Comparison of ENCODE assay signal across 9 cellular contexts in genomic region chr6:44667668-44668390, GRCh38.
DNase-seq lines count a peak whose midpoint lies in the region; ATAC-seq and TF ChIP-seq lines count a peak whose summit lies in the region.
"Had no signal": no experiment of that assay in that cellular context is flagged by ENCODE, and none has a peak within 500 bp of the region (broad histone marks: within the 10 kb centered on the region; RNA-seq: fewer than 3 reads in every experiment).

No MANE protein-coding gene starts in this region.

- H4K20me1 ChIP-seq in HCT116 (ENCODE audit: insufficient read depth), result no peaks in the 10 kb centered on the region

- no peak overlapping the region for H3K4me3 Mint-ChIP-seq in T-helper 17 cell
- no peak overlapping the region for H3K4me3 Mint-ChIP-seq in endodermal cell

- CTCF ChIA-PET in HCT116 (lab: Charles Lee), result interaction anchor here (0.9 to 2.1 kb wide), 8 partner anchors 8 to 1255 kb away, joined by 3 to 10 read pairs (median 8); no protein-coding TSS in a partner anchor

- H3K36me3 ChIP-seq in HCT116 (ENCODE audit: control insufficient read depth in 1 of 2, insufficient read depth in 2 of 2, low read length in 2 of 2) (no peaks in the 10 kb centered on the region), endodermal cell (ENCODE audit: control insufficient read depth, insufficient read depth, low read length) (no peaks in the 10 kb centered on the region), gastrocnemius medialis (no peaks in the 10 kb centered on the region)
- H3K36me3 ChIP-seq: ascending aorta had no signal

- TF ChIP-seq POLR2A in HCT116 (IDR thresholded peaks at IDR 0.05; ENCODE audit: borderline replicate concordance, extremely low read depth, insufficient read depth, insufficient read length) (no peak), gastrocnemius medialis (IDR thresholded peaks at IDR 0.05) (no peak)

- TF ChIP-seq CTCF in AG10803 (conservative IDR thresholded peaks at IDR 0.05; ENCODE audit: low read length) (peak; percentile 45), HCT116 (IDR thresholded peaks at IDR 0.05 in 2 of 3, conservative IDR thresholded peaks at IDR 0.05 in 1 of 3; ENCODE audit: borderline replicate concordance in 1 of 3, insufficient read depth in 1 of 3, low read depth in 2 of 3, low read length in 2 of 3) (peak; percentile 29 to 87 (median 74); a peak in 5 of 6 replicates), endodermal cell (conservative IDR thresholded peaks at IDR 0.05) (peak; percentile 89), gastrocnemius medialis (IDR thresholded peaks at IDR 0.05 in 4 of 5, conservative IDR thresholded peaks at IDR 0.05 in 1 of 5) (peak in 3 of 5 experiments; percentile 25 to 49 (median 30))

- H3K4me2 ChIP-seq in HCT116 (ENCODE audit: low read length), result peak overlapping the region; percentile 32

- peak; percentile 55 for TF ChIP-seq RAD21 in HCT116 (IDR thresholded peaks at IDR 0.05; ENCODE audit: low read depth)

- no peaks in the 10 kb centered on the region for H3K79me2 ChIP-seq in HCT116 (ENCODE audit: insufficient read depth, low read length)

- H3K9me3 ChIP-seq in HCT116 (ENCODE audit: control insufficient read depth in 1 of 2, insufficient read depth in 1 of 2, low read depth in 1 of 2, low read length in 2 of 2), result no peaks in the 10 kb centered on the region
- H3K9me3 ChIP-seq in T-helper 17 cell (ENCODE audit: control insufficient read depth, low read length, poor library complexity, severe bottlenecking), result no peaks in the 10 kb centered on the region
- no peaks in the 10 kb centered on the region for H3K9me3 ChIP-seq in endodermal cell (ENCODE audit: control insufficient read depth, low read length)
- H3K9me3 ChIP-seq in gastrocnemius medialis, result no peaks in the 10 kb centered on the region
- H3K9me3 ChIP-seq: ascending aorta had no signal

- RAD21 ChIA-PET in HCT116 (lab: Charles Lee; ENCODE audit: low non-redundant PET in 1 of 2, low total read pairs in 2 of 2, uncharacterized antibody in 2 of 2, unreplicated experiment in 2 of 2), result no interaction called here

- WGBS in endodermal cell (ENCODE audit: insufficient coverage in 1 of 2, insufficient read length in 1 of 2), 2 experiments, result 28 to 39% methylated on average over 5 to 9 of the region's 9 CpGs

- no peaks in the 10 kb centered on the region for H3K9me3 Mint-ChIP-seq in endodermal cell

- in situ Hi-C loops in gastrocnemius medialis (cut with MboI; ENCODE audit: low sequenced_read_pairs in 4 of 4), result loop anchor here in 3 of 4 donors (25.0 kb wide), 3 partner anchors 744 to 1244 kb away; no protein-coding TSS in a partner anchor

- no peak overlapping the region for H3K27ac Mint-ChIP-seq in T-helper 17 cell
- peak overlapping the region; percentile 62 for H3K27ac Mint-ChIP-seq in endodermal cell

- H3K4me3 ChIP-seq in AG10803 (ENCODE audit: low read length) (no peak overlapping the region), HCT116 (replicated peaks in 1 of 2; ENCODE audit: low read depth in 1 of 2, low read length in 2 of 2) (no peak overlapping the region), endodermal cell (ENCODE audit: low read length) (no peak overlapping the region), gastrocnemius medialis (no peak overlapping the region)
- H3K4me3 ChIP-seq: ascending aorta had no signal

- H3K9ac ChIP-seq in HCT116 (ENCODE audit: low read length) (no peak overlapping the region), endodermal cell (ENCODE audit: extremely low read depth, low read length, poor library complexity, severe bottlenecking) (no peak overlapping the region)

- H3K27me3 Mint-ChIP-seq in T-helper 17 cell (peaks cover 12% of the 10 kb centered on the region), endodermal cell (ENCODE audit: insufficient read depth) (peaks cover 3% of the 10 kb centered on the region)

- H3K27me3 ChIP-seq in HCT116 (ENCODE audit: insufficient read depth, low read length) (no peaks in the 10 kb centered on the region), endodermal cell (ENCODE audit: control insufficient read depth, insufficient read depth, low read length, poor library complexity, severe bottlenecking) (no peaks in the 10 kb centered on the region), gastrocnemius medialis (no peaks in the 10 kb centered on the region)
- H3K27me3 ChIP-seq: ascending aorta had no signal

- intact Hi-C loops in HCT116 (cut with micrococcal nuclease), result no loop called here
- intact Hi-C loops in gastrocnemius medialis (cut with DNase I; ENCODE audit: low total_unique reads), result no loop called here

- peaks cover 2% of the 10 kb centered on the region for H3K36me3 Mint-ChIP-seq in T-helper 17 cell (ENCODE audit: low read depth)
- H3K36me3 Mint-ChIP-seq in endodermal cell (ENCODE audit: low read depth), result no peaks in the 10 kb centered on the region

- H2AFZ ChIP-seq in HCT116 (ENCODE audit: low read depth, low read length, poor library complexity, severe bottlenecking), result no peak overlapping the region

- no peak for DNase-seq in AG10803 (ENCODE audit: low read depth)
- DNase-seq in HCT116 (ENCODE audit: low read depth, low spot score), result peak; percentile 29
- DNase-seq in T-helper 17 cell, result peak in 2 of 3 donors; percentile 12 to 21
- peak; percentile 94 for DNase-seq in endodermal cell
- no peak for DNase-seq in gastrocnemius medialis
- DNase-seq in SHP77 treated with DMSO at 0.1 percent for 48 hours (lab: John Stamatoyannopoulos, UW), result no peak
- no peak for DNase-seq in SW 1271 (lab: John Stamatoyannopoulos, UW)

- ATAC-seq in HCT116 (peak; percentile 89), T-helper 17 cell (peak; percentile 51), gastrocnemius medialis (no peak), HG02981 (IDR thresholded peaks at IDR 0.05; ENCODE audit: unreplicated experiment) (no peak)

- no peaks in the 10 kb centered on the region for H3K9me2 ChIP-seq in HCT116 (ENCODE audit: insufficient read depth)

- no peak overlapping the region for H3K27ac ChIP-seq in HCT116 (ENCODE audit: low read depth, low read length)
- H3K27ac ChIP-seq in endodermal cell (ENCODE audit: low read depth, low read length), result peak overlapping the region; percentile 18
- H3K27ac ChIP-seq in gastrocnemius medialis, result no peak overlapping the region
- H3K27ac ChIP-seq: ascending aorta had no signal

- BruUV-seq in HCT116 (replicated peaks; lab: Mats Ljungman, UMichigan), result no TSS peak

- POLR2A ChIA-PET in HCT116 (lab: Charles Lee), result interaction anchor here (1.3 kb wide), 1 partner anchor 8 kb away, joined by 3 read pairs; no protein-coding TSS in a partner anchor

- H3K4me1 ChIP-seq in HCT116 (ENCODE audit: control insufficient read depth in 1 of 2, insufficient read depth in 2 of 2, low read length in 2 of 2), result peaks cover 17 to 31% of the 10 kb centered on the region in 2 experiments
- H3K4me1 ChIP-seq in endodermal cell (ENCODE audit: control insufficient read depth, insufficient read depth, low read length), result peaks cover 6% of the 10 kb centered on the region
- no peaks in the 10 kb centered on the region for H3K4me1 ChIP-seq in gastrocnemius medialis
- H3K4me1 ChIP-seq: ascending aorta had no signal

- H3K4me1 Mint-ChIP-seq in T-helper 17 cell (peaks cover 6% of the 10 kb centered on the region), endodermal cell (peaks cover 51% of the 10 kb centered on the region)

TF ChIP-seq in HCT116, 20 proteins besides CTCF, POLR2A, EP300 and RAD21:
- TF ChIP-seq, protein P1, sequence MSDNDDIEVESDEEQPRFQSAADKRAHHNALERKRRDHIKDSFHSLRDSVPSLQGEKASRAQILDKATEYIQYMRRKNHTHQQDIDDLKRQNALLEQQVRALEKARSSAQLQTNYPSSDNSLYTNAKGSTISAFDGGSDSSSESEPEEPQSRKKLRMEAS (IDR thresholded peaks at IDR 0.05), result no peak
- TF ChIP-seq EGR1 (IDR thresholded peaks at IDR 0.05; ENCODE audit: low read depth), result no peak
- no peak for TF ChIP-seq POLR2AphosphoS5 (IDR thresholded peaks at IDR 0.05; ENCODE audit: low read depth, low read length)
- TF ChIP-seq JUND (IDR thresholded peaks at IDR 0.05), result no peak
- no peak for TF ChIP-seq FOSL1 (IDR thresholded peaks at IDR 0.05; ENCODE audit: low read depth)
- TF ChIP-seq SIN3A (IDR thresholded peaks at IDR 0.05; ENCODE audit: low read depth), result no peak
- TF ChIP-seq ZNF274 (IDR thresholded peaks at IDR 0.05; ENCODE audit: low read depth, low read length), result no peak
- TF ChIP-seq ELF1 (IDR thresholded peaks at IDR 0.05; ENCODE audit: borderline replicate concordance, low read depth), result no peak
- no peak for TF ChIP-seq EZH2 (IDR thresholded peaks at IDR 0.05)
- TF ChIP-seq ZFX (IDR thresholded peaks at IDR 0.05), result no peak
- TF ChIP-seq ZBTB33 (IDR thresholded peaks at IDR 0.05; ENCODE audit: extremely low read depth, insufficient replicate concordance, low read length), result no peak
- TF ChIP-seq ATF3 (IDR thresholded peaks at IDR 0.05), result no peak
- TF ChIP-seq SRF (IDR thresholded peaks at IDR 0.05; ENCODE audit: low read depth), result no peak

Comparison
In these comparisons a context has a peak if more than half of its experiments do, and no peak if none do; other contexts are left out.
1. DNase-seq: peak in HCT116 (single experiment), T-helper 17 cell (2 of 3) and endodermal cell (single experiment); none in AG10803 (single experiment), gastrocnemius medialis (0 of 2), SHP77 treated with DMSO at 0.1 percent for 48 hours (single experiment) and SW 1271 (0 of 2).
2. CTCF ChIP-seq: peak in every context shown above with its lines; median percentile 89 in endodermal cell; 74 in HCT116; 45 in AG10803; 30 in gastrocnemius medialis.
3. ATAC-seq: peak in HCT116 (single experiment) and T-helper 17 cell (single experiment); none in gastrocnemius medialis (0 of 2) and HG02981 (single experiment).